ENCODE assay signal across 8 cellular contexts in the genomic region with DNA sequence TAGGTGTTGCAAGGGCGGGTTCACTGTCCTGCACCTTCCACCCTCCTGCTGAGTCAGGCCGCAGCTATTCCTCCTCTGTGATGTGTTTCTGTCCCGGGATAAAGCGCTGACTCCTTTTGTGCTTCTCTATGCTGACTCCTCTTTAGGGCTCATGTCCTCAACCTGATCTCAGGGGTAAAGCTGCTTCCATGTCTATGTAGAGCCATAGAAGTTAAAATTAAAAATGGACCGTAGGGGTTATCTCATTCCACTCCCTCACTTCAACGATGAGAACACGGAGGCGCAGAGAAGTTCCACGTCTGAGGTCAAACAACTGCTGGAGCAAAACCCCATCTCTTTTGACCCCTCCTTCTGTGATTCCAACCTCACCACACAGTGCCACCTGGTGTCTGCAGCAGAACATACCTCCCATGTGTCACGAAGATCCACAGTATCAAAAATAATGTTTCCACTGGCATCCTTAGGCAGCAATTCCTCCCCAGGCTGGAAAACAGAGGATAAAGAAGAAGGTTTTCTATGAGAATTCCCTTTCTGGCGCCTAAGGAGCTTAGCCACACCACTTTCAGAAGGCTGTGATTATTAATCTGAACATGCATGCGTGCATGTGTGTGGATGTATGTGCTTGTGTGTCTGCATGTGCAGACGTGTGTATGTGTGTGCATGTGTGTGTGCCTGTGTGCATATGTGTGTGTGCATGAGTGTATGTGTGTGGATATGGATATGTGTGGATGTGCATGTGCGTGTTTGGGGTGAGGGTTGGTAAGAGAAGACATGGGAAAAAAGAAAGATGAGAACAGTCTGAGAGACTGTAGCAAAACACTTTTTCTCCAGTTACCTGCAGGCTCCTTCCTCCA.
DNase-seq lines count a peak whose midpoint lies in the region; ATAC-seq and TF ChIP-seq lines count a peak whose summit lies in the region.

No MANE protein-coding gene starts in this region.

- peak overlapping the region; percentile 86 for H3K27ac ChIP-seq in neutrophil

- in situ Hi-C loops in ACHN (cut with HindIII; ENCODE audit: low pct_ligation_motif_present, low pct_unique_long_range_greater_than_20kb, low sequenced_read_pairs): no loop called here

- no peaks in the 10 kb centered on the region for H3K36me3 ChIP-seq in neutrophil

- H3K4me3 ChIP-seq in fibroblast of mammary gland (ENCODE audit: control insufficient read depth, low read depth, low read length) (no peak overlapping the region), neutrophil (ENCODE audit: low read depth in 1 of 2, low read length in 1 of 2) (peak overlapping the region in 1 of 2 experiments; percentile 7)

- H3K27me3 ChIP-seq in neutrophil: no peaks in the 10 kb centered on the region

- peak; percentile 64 for DNase-seq in ACHN
- peak; percentile 57 to 74 for DNase-seq in NOMO-1 (lab: John Stamatoyannopoulos, UW; ENCODE audit: unreplicated experiment in 2 of 2)
- peak; percentile 55 for DNase-seq in activated T-cell treated with anti-CD3 and anti-CD28 coated beads for 48 hours (ENCODE audit: low read depth)
- DNase-seq in fibroblast of mammary gland (ENCODE audit: low read depth): peak; percentile 71
- no peak for DNase-seq in superior temporal gyrus (ENCODE audit: extremely low spot score)

- TF ChIP-seq CTCF in fibroblast of mammary gland (conservative IDR thresholded peaks at IDR 0.05; ENCODE audit: control insufficient read depth, insufficient read depth, low read depth, low read length): peak; percentile 80
- TF ChIP-seq CTCF in neutrophil (IDR thresholded peaks at IDR 0.05): peak; percentile 68

- peaks cover 23 to 26% of the 10 kb centered on the region in 2 experiments for H3K4me1 ChIP-seq in neutrophil (ENCODE audit: control insufficient read depth in 1 of 2, insufficient read depth in 1 of 2, low read depth in 1 of 2, low read length in 1 of 2)

- no peaks in the 10 kb centered on the region for H3K9me3 ChIP-seq in neutrophil

- ATAC-seq in GM18502 (IDR thresholded peaks at IDR 0.05; ENCODE audit: poor library complexity, unreplicated experiment): peak; percentile 88
- ATAC-seq in HG03097 (IDR thresholded peaks at IDR 0.05; ENCODE audit: low FRiP score, unreplicated experiment): peak; percentile 81
